ENCODE assay signal across 14 cellular contexts in genomic region chr5:23332650-23333251, GRCh38.
DNase-seq lines count a peak whose midpoint lies in the region; FAIRE-seq and TF ChIP-seq lines count a peak whose summit lies in the region.
"Had no signal": no experiment of that assay in that cellular context is flagged by ENCODE, and none has a peak within 500 bp of the region (broad histone marks: within the 10 kb centered on the region; RNA-seq: fewer than 3 reads in every experiment).

No MANE protein-coding gene starts in this region.

- WGBS in mammary epithelial cell (ENCODE audit: low coverage, missing lambda C conversion rate) = 0% methylated on average over 1 of the region's 1 CpG

- no peak for FAIRE-seq in urothelium cell line (lab: Jason Lieb, UNC)
- FAIRE-seq: GM18507, kidney had no signal

- CTCF ChIA-PET in mammary epithelial cell (lab: Charles Lee; ENCODE audit: low non-redundant PET) = no interaction called here

- intact Hi-C loops in mammary epithelial cell (cut with micrococcal nuclease) = loop anchor here (1.0 to 10.0 kb wide), 3 partner anchors 123 to 410 kb away; no protein-coding TSS in a partner anchor

- H4K20me1 ChIP-seq in mammary epithelial cell (ENCODE audit: insufficient read depth, low read length) = no peaks in the 10 kb centered on the region
- H4K20me1 ChIP-seq: BLaER1 treated with 17β-estradiol and CSF1 and Interleukin-3, amounts not matched to agents 10 nM and 100 nM had no signal

- no peaks in the 10 kb centered on the region for H3K27me3 ChIP-seq in mammary epithelial cell (ENCODE audit: insufficient read depth, low read length)
- H3K27me3 ChIP-seq: BLaER1 treated with 17β-estradiol and CSF1 and Interleukin-3, amounts not matched to agents 10 nM and 100 nM had no signal

- H3K9me3 ChIP-seq in mammary epithelial cell (replicated peaks; ENCODE audit: insufficient read depth, low read length) = no peaks in the 10 kb centered on the region
- H3K9me3 ChIP-seq: BLaER1 treated with 17β-estradiol and CSF1 and Interleukin-3, amounts not matched to agents 10 nM and 100 nM had no signal

- no peaks in the 10 kb centered on the region for H3K36me3 ChIP-seq in mammary epithelial cell (ENCODE audit: insufficient read depth, low read length)
- H3K36me3 ChIP-seq: BLaER1 treated with 17β-estradiol and CSF1 and Interleukin-3, amounts not matched to agents 10 nM and 100 nM had no signal

- in situ Hi-C loops in mammary epithelial cell (cut with MboI; ENCODE audit: low sequenced_read_pairs in 2 of 2) = no loop called here

- H3K4me2 ChIP-seq in mammary epithelial cell (ENCODE audit: insufficient read depth, low read depth, low read length) = no peak overlapping the region
- H3K4me2 ChIP-seq: BLaER1 treated with 17β-estradiol and CSF1 and Interleukin-3, amounts not matched to agents 10 nM and 100 nM had no signal

- no peak overlapping the region for H3K9ac ChIP-seq in mammary epithelial cell (ENCODE audit: insufficient read depth, low read length)
- H3K9ac ChIP-seq: BLaER1 treated with 17β-estradiol and CSF1 and Interleukin-3, amounts not matched to agents 10 nM and 100 nM had no signal

- H3K4me3 ChIP-seq in mammary epithelial cell (replicated peaks in 1 of 3; ENCODE audit: insufficient read depth in 1 of 3, low read depth in 2 of 3, low read length in 3 of 3) = no peak overlapping the region
- H3K4me3 ChIP-seq: BLaER1 treated with 17β-estradiol and CSF1 and Interleukin-3, amounts not matched to agents 10 nM and 100 nM had no signal

- no peaks in the 10 kb centered on the region for H3K79me2 ChIP-seq in mammary epithelial cell (ENCODE audit: insufficient read depth, low read length)

- H2AFZ ChIP-seq in mammary epithelial cell (ENCODE audit: low read depth, low read length) = no peak overlapping the region

- DNase-seq in SKM-1 treated with dmso at 0.1 percent for 144 hours (lab: John Stamatoyannopoulos, UW; ENCODE audit: unreplicated experiment) (peak; percentile 16), SKM-1 (lab: John Stamatoyannopoulos, UW; ENCODE audit: unreplicated experiment) (no peak), NCI-H82 treated with DMSO at 0.1 percent for 48 hours (lab: John Stamatoyannopoulos, UW; ENCODE audit: unreplicated experiment) (peak; percentile 8), mammary epithelial cell (peak; percentile 24), urothelium cell line (ENCODE audit: low spot score) (peak; percentile 30), NCI-H1048 (lab: John Stamatoyannopoulos, UW) (no peak), NCI-H2029 treated with DMSO at 0.1 percent for 48 hours (lab: John Stamatoyannopoulos, UW) (no peak), NCI-H187 (lab: John Stamatoyannopoulos, UW) (no peak)
- DNase-seq: activated naive CD4-positive, alpha-beta T cell treated with anti-CD3 and anti-CD28 coated beads, Interleukin-2, amount 10 ng/mL, durations not matched to agents 7 days and 5 days; IMR-90; kidney; right cardiac atrium had no signal

- peak; percentile 58 to 65 for TF ChIP-seq CTCF in mammary epithelial cell (conservative IDR thresholded peaks at IDR 0.05 in 1 of 2, IDR thresholded peaks at IDR 0.05 in 1 of 2; ENCODE audit: extremely low read depth in 1 of 2, insufficient read depth in 1 of 2, low read depth in 1 of 2, low read length in 2 of 2)

- no TSS peak for BruUV-seq in mammary epithelial cell (replicated peaks; lab: Mats Ljungman, UMichigan)

- H3K27ac ChIP-seq in mammary epithelial cell (ENCODE audit: insufficient read depth, low read depth, low read length) = no peak overlapping the region
- H3K27ac ChIP-seq: BLaER1 treated with 17β-estradiol and CSF1 and Interleukin-3, amounts not matched to agents 10 nM and 100 nM had no signal

- dilution Hi-C loops in mammary epithelial cell (cut with HindIII; ENCODE audit: low sequenced_read_pairs) = no loop called here

- no peaks in the 10 kb centered on the region for H3K4me1 ChIP-seq in mammary epithelial cell (ENCODE audit: insufficient read depth, low read length)
- H3K4me1 ChIP-seq: BLaER1 treated with 17β-estradiol and CSF1 and Interleukin-3, amounts not matched to agents 10 nM and 100 nM had no signal

Comparison
In these comparisons a context has a peak if more than half of its experiments do, and no peak if none do; other contexts are left out.
1. DNase-seq: peak in SKM-1 treated with dmso at 0.1 percent for 144 hours (single experiment), NCI-H82 treated with DMSO at 0.1 percent for 48 hours (single experiment), mammary epithelial cell (single experiment) and urothelium cell line (single experiment); none in SKM-1 (single experiment), NCI-H1048 (single experiment), NCI-H2029 treated with DMSO at 0.1 percent for 48 hours (single experiment) and NCI-H187 (0 of 2).